Comparison of ENCODE assay signal across 12 cellular contexts in genomic region chr1:2544875-2545638, GRCh38. TPM values are rescaled to one million over a fixed set of nuclear protein-coding genes. Genes with fewer than 3 reads are reported as not detected.
DNase-seq lines count a peak whose midpoint lies in the region; ATAC-seq and TF ChIP-seq lines count a peak whose summit lies in the region.
"Had no signal": no experiment of that assay in that cellular context is flagged by ENCODE, and none has a peak within 500 bp of the region (broad histone marks: within the 10 kb centered on the region; RNA-seq: fewer than 3 reads in every experiment).

No MANE protein-coding gene starts in this region.

- peak overlapping the region; percentile 83 for H3K27ac ChIP-seq in RWPE1

- H3K9me3 Mint-ChIP-seq in HFFc6: no peaks in the 10 kb centered on the region
- H3K9me3 Mint-ChIP-seq in stimulated activated naive B cell treated with anti-CD40 and anti-IgM and Interleukin-4, amounts not matched to agents 10 μg/mL and 1 μg/mL and 100 μg/mL, for 72 hours: no peaks in the 10 kb centered on the region
- H3K9me3 Mint-ChIP-seq in activated CD4-positive, alpha-beta T cell treated with anti-CD3 and anti-CD28 coated beads for 36 hours (ENCODE audit: low read depth): no peaks in the 10 kb centered on the region

- intact Hi-C loops in left ventricle myocardium superior (cut with micrococcal nuclease): no loop called here
- intact Hi-C loops in activated CD4-positive, alpha-beta T cell treated with anti-CD3 and anti-CD28 coated beads for 36 hours (cut with DNase I, micrococcal nuclease): loop anchor here in 1 of 2 experiments (5.0 kb wide), 1 partner anchor 243 kb away; no protein-coding TSS in a partner anchor

- CTCF ChIA-PET in RWPE1 (lab: Yijun Ruan, JAX): no interaction called here
- CTCF ChIA-PET in activated CD4-positive, alpha-beta T cell treated with anti-CD3 and anti-CD28 coated beads for 36 hours (lab: Charles Lee): interaction anchor here (0.6 to 1.2 kb wide), 4 partner anchors 11 to 407 kb away, joined by 3 to 4 read pairs (median 4); partner anchors contain the start of genes PANK4 and TNFRSF14

- no peaks in the 10 kb centered on the region; the same call in none of the 2 replicates for H3K27me3 Mint-ChIP-seq in HFFc6 (ENCODE audit: insufficient read depth)
- H3K27me3 Mint-ChIP-seq in stimulated activated naive B cell treated with anti-CD40 and anti-IgM and Interleukin-4, amounts not matched to agents 10 μg/mL and 1 μg/mL and 100 μg/mL, for 72 hours: peaks cover 0 to 9% of the 10 kb centered on the region in 2 donors
- H3K27me3 Mint-ChIP-seq in activated CD4-positive, alpha-beta T cell treated with anti-CD3 and anti-CD28 coated beads for 36 hours: no peaks in the 10 kb centered on the region

- ATAC-seq in left ventricle myocardium superior: no peak
- no peak for ATAC-seq in stimulated activated naive B cell treated with anti-CD40 and anti-IgM and Interleukin-4, amounts not matched to agents 10 μg/mL and 1 μg/mL and 100 μg/mL, for 72 hours (replicated peaks)
- ATAC-seq in GM19328 (IDR thresholded peaks at IDR 0.05; ENCODE audit: unreplicated experiment): no peak
- no peak for ATAC-seq in activated CD4-positive, alpha-beta T cell treated with anti-CD3 and anti-CD28 coated beads for 36 hours

- H3K36me3 Mint-ChIP-seq in HFFc6 (ENCODE audit: low read depth): no peaks in the 10 kb centered on the region
- peaks cover 0 to 8% of the 10 kb centered on the region in 2 donors for H3K36me3 Mint-ChIP-seq in stimulated activated naive B cell treated with anti-CD40 and anti-IgM and Interleukin-4, amounts not matched to agents 10 μg/mL and 1 μg/mL and 100 μg/mL, for 72 hours
- H3K36me3 Mint-ChIP-seq in activated CD4-positive, alpha-beta T cell treated with anti-CD3 and anti-CD28 coated beads for 36 hours (ENCODE audit: low read depth): no peaks in the 10 kb centered on the region
- H3K36me3 Mint-ChIP-seq: activated CD8-positive, alpha-beta memory T cell treated with anti-CD3 and anti-CD28 coated beads, Interleukin-2, amount 10 ng/mL, durations not matched to agents 7 days and 5 days had no signal

- TF ChIP-seq CTCF in HFFc6 (IDR thresholded peaks at IDR 0.05): no peak
- no peak for TF ChIP-seq CTCF in RWPE1 (conservative IDR thresholded peaks at IDR 0.05; ENCODE audit: low read depth)

- POLR2A ChIA-PET in RWPE1 (lab: Yijun Ruan, JAX; ENCODE audit: low non-redundant PET): no interaction called here
- POLR2A ChIA-PET in activated CD4-positive, alpha-beta T cell treated with anti-CD3 and anti-CD28 coated beads for 36 hours (lab: Charles Lee): interaction anchor here (0.6 to 1.1 kb wide), 2 partner anchors 11 to 132 kb away, joined by 3 read pairs; partner anchors contain the start of genes PEX10 and TNFRSF14

- H3K27ac Mint-ChIP-seq in HFFc6: peak overlapping the region; percentile 9; the same call in 1 of the 2 replicates
- H3K27ac Mint-ChIP-seq in stimulated activated naive B cell treated with anti-CD40 and anti-IgM and Interleukin-4, amounts not matched to agents 10 μg/mL and 1 μg/mL and 100 μg/mL, for 72 hours: peak overlapping the region; percentile 25
- H3K27ac Mint-ChIP-seq in activated CD4-positive, alpha-beta T cell treated with anti-CD3 and anti-CD28 coated beads for 36 hours: no peak overlapping the region
- H3K27ac Mint-ChIP-seq: activated CD8-positive, alpha-beta memory T cell treated with anti-CD3 and anti-CD28 coated beads, Interleukin-2, amount 10 ng/mL, durations not matched to agents 7 days and 5 days had no signal

- no peak for DNase-seq in HFFc6
- DNase-seq in RWPE1 (ENCODE audit: low spot score): no peak
- peak; percentile 47 for DNase-seq in left ventricle myocardium superior
- DNase-seq in stimulated activated naive B cell treated with anti-CD40 and anti-IgM and Interleukin-4, amounts not matched to agents 10 μg/mL and 1 μg/mL and 100 μg/mL, for 72 hours: no peak
- no peak for DNase-seq in activated CD4-positive, alpha-beta T cell treated with anti-CD3 and anti-CD28 coated beads for 36 hours
- no peak for DNase-seq in cerebellar cortex (ENCODE audit: low spot score)
- no peak for DNase-seq in occipital lobe (lab: John Stamatoyannopoulos, UW)
- DNase-seq: cerebellar nuclear complex had no signal

- H3K4me3 Mint-ChIP-seq in HFFc6: no peak overlapping the region
- no peak overlapping the region for H3K4me3 Mint-ChIP-seq in stimulated activated naive B cell treated with anti-CD40 and anti-IgM and Interleukin-4, amounts not matched to agents 10 μg/mL and 1 μg/mL and 100 μg/mL, for 72 hours
- H3K4me3 Mint-ChIP-seq in activated CD4-positive, alpha-beta T cell treated with anti-CD3 and anti-CD28 coated beads for 36 hours: no peak overlapping the region

- peaks cover 12% of the 10 kb centered on the region; the same call in 1 of the 2 replicates for H3K4me1 Mint-ChIP-seq in HFFc6 (ENCODE audit: low read depth)
- peaks cover 14 to 60% of the 10 kb centered on the region in 2 donors for H3K4me1 Mint-ChIP-seq in stimulated activated naive B cell treated with anti-CD40 and anti-IgM and Interleukin-4, amounts not matched to agents 10 μg/mL and 1 μg/mL and 100 μg/mL, for 72 hours
- peaks cover 16% of the 10 kb centered on the region for H3K4me1 Mint-ChIP-seq in activated CD4-positive, alpha-beta T cell treated with anti-CD3 and anti-CD28 coated beads for 36 hours

RNA-seq across cellular contexts. Expression of gene TNFRSF14, which starts 11.1 kb away (rescaled TPM):
- total RNA-seq in HFFc6 (2021; fragmentation: NEBNext Ultra II Directional; extraction: Animal tissue kit (Norgen Biotek cat#: 25700)): 10 to 100 TPM in 4 of 6 experiments, 1 to 10 TPM in 2; 7.4 to 14.2 (median 11.5) TPM
- total RNA-seq in left ventricle myocardium superior: 16.0 TPM
- 100 to 1,000 TPM; 135 to 145 TPM for total RNA-seq in activated CD4-positive, alpha-beta T cell treated with anti-CD3 and anti-CD28 coated beads for 36 hours
- total RNA-seq in occipital lobe: 2.0 TPM

RNA-seq across cellular contexts. Expression of gene HES5, which starts 15.0 kb away (rescaled TPM):
- total RNA-seq in HFFc6 (2021; fragmentation: NEBNext Ultra II Directional; extraction: Animal tissue kit (Norgen Biotek cat#: 25700)): under 1 TPM in 5 of 6 experiments, not detected in 1; 0.28 to 0.57 (median 0.36) TPM
- total RNA-seq in left ventricle myocardium superior (1.7 TPM), occipital lobe (25.4 TPM)
- total RNA-seq in activated CD4-positive, alpha-beta T cell treated with anti-CD3 and anti-CD28 coated beads for 36 hours: under 1 TPM in 1 of 2 experiments, not detected in 1; 0.14 TPM
- total RNA-seq: activated CD8-positive, alpha-beta memory T cell treated with anti-CD3 and anti-CD28 coated beads, Interleukin-2, amount 10 ng/mL, durations not matched to agents 7 days and 5 days; renal cortical epithelial cell; SK-MEL-5 had no signal

RNA-seq across cellular contexts. Expression of gene PANK4, which starts 18.7 kb away (rescaled TPM):
- 10 to 100 TPM; 20.6 to 26.4 (median 24.0) TPM for total RNA-seq in HFFc6 (2021; fragmentation: NEBNext Ultra II Directional; extraction: Animal tissue kit (Norgen Biotek cat#: 25700))
- 50.2 TPM for total RNA-seq in left ventricle myocardium superior
- 10 to 100 TPM; 32.4 to 39.2 TPM for total RNA-seq in activated CD4-positive, alpha-beta T cell treated with anti-CD3 and anti-CD28 coated beads for 36 hours
- total RNA-seq in occipital lobe: 26.0 TPM

RNA-seq across cellular contexts. Expression of gene PRXL2B, which starts 41.5 kb away (rescaled TPM):
- 10 to 100 TPM; 27.1 to 38.9 (median 34.7) TPM for total RNA-seq in HFFc6 (2021; fragmentation: NEBNext Ultra II Directional; extraction: Animal tissue kit (Norgen Biotek cat#: 25700))
- total RNA-seq in left ventricle myocardium superior (11.2 TPM), occipital lobe (11.9 TPM)
- total RNA-seq in activated CD4-positive, alpha-beta T cell treated with anti-CD3 and anti-CD28 coated beads for 36 hours: 10 to 100 TPM; 23.7 to 36.8 TPM
